8 cellular contexts compared by ENCODE assay signal in genomic region chr6:57090458-57091067, GRCh38. TPM values are rescaled to one million over a fixed set of nuclear protein-coding genes. Genes with fewer than 3 reads are reported as not detected.
A peak's percentile ranks its signal among the peaks of the same experiment; 100 is the strongest.
DNase-seq lines count a peak whose midpoint lies in the region; ATAC-seq and TF ChIP-seq lines count a peak whose summit lies in the region.
"Not testable (repeated sequence)": the region's sequence is repeated elsewhere in the genome, so short reads cannot be mapped to it uniquely, and the experiment has no call there.

No MANE protein-coding gene starts in this region.

- peaks cover 37% of the 10 kb centered on the region for H3K4me1 Mint-ChIP-seq in activated T-helper 2 cell treated with anti-CD3 and anti-CD28 coated beads, Interferon-gamma antibody, Interleukin-2, Interleukin-4, amounts not matched to agents 10 μg/mL and 5 μg/mL and 100 μg/mL, durations not matched to agents 14 hours and 24 hours and 36 hours (ENCODE audit: low read depth)
- peaks cover 26 to 37% of the 10 kb centered on the region in 2 donors for H3K4me1 Mint-ChIP-seq in natural killer cell treated with Interleukin-12 subunit alpha and Interleukin-12 subunit beta and Interleukin-15 and Interleukin-18, amount 100 ng/mL, for 72 hours (ENCODE audit: low read depth in 2 of 2)

- intact Hi-C loops in OCI-LY7 (cut with micrococcal nuclease; ENCODE audit: unreplicated experiment); vagina (cut with DNase I): not testable (repeated sequence)
- intact Hi-C loops in activated T-helper 2 cell treated with anti-CD3 and anti-CD28 coated beads, Interferon-gamma antibody, Interleukin-2, Interleukin-4, amounts not matched to agents 10 μg/mL and 5 μg/mL and 100 μg/mL, durations not matched to agents 14 hours and 24 hours and 36 hours (cut with micrococcal nuclease): loop anchor here (1.0 to 10.0 kb wide), 2 partner anchors 132 to 136 kb away; partner anchors contain the start of genes BEND6 and RAB23

- H3K9ac ChIP-seq in fibroblast of lung (ENCODE audit: insufficient read depth, low read length): not testable (repeated sequence)

- H3K4me2 ChIP-seq in OCI-LY7 (ENCODE audit: low read length); fibroblast of lung (ENCODE audit: extremely low read depth, insufficient read depth, low read length): not testable (repeated sequence)

- not testable (repeated sequence) for TF ChIP-seq POLR2A in vagina (IDR thresholded peaks at IDR 0.05)

- peaks cover 40% of the 10 kb centered on the region for H3K36me3 ChIP-seq in OCI-LY7 (ENCODE audit: insufficient read depth, low read length)
- H3K36me3 ChIP-seq in fibroblast of lung (ENCODE audit: control insufficient read depth, insufficient read depth, low read length); vagina: not testable (repeated sequence)

- H3K27ac Mint-ChIP-seq in activated T-helper 2 cell treated with anti-CD3 and anti-CD28 coated beads, Interferon-gamma antibody, Interleukin-2, Interleukin-4, amounts not matched to agents 10 μg/mL and 5 μg/mL and 100 μg/mL, durations not matched to agents 14 hours and 24 hours and 36 hours: not testable (repeated sequence)
- peak overlapping the region; percentile 67 to 72 for H3K27ac Mint-ChIP-seq in natural killer cell treated with Interleukin-12 subunit alpha and Interleukin-12 subunit beta and Interleukin-15 and Interleukin-18, amount 100 ng/mL, for 72 hours

- not testable (repeated sequence) for H2AFZ ChIP-seq in OCI-LY7 (ENCODE audit: low read length); fibroblast of lung (ENCODE audit: low read length)

- H3K27me3 Mint-ChIP-seq in activated T-helper 2 cell treated with anti-CD3 and anti-CD28 coated beads, Interferon-gamma antibody, Interleukin-2, Interleukin-4, amounts not matched to agents 10 μg/mL and 5 μg/mL and 100 μg/mL, durations not matched to agents 14 hours and 24 hours and 36 hours (ENCODE audit: low read depth); natural killer cell treated with Interleukin-12 subunit alpha and Interleukin-12 subunit beta and Interleukin-15 and Interleukin-18, amount 100 ng/mL, for 72 hours: not testable (repeated sequence)

- POLR2A ChIA-PET in OCI-LY7 (lab: Charles Lee): not testable (repeated sequence)

- peaks cover 33% of the 10 kb centered on the region for H3K4me1 ChIP-seq in OCI-LY7 (ENCODE audit: insufficient read depth, low read length, poor library complexity, severe bottlenecking)
- not testable (repeated sequence) for H3K4me1 ChIP-seq in fibroblast of lung (ENCODE audit: control insufficient read depth, extremely low read depth, insufficient read depth, low read length)
- peaks cover 34% of the 10 kb centered on the region for H3K4me1 ChIP-seq in vagina

- not testable (repeated sequence) for TF ChIP-seq CTCF in OCI-LY7 (conservative IDR thresholded peaks at IDR 0.05; ENCODE audit: low read length); fibroblast of lung (conservative IDR thresholded peaks at IDR 0.05 in 1 of 2, IDR thresholded peaks at IDR 0.05 in 1 of 2; ENCODE audit: low read depth in 1 of 2, low read length in 2 of 2); vagina (IDR thresholded peaks at IDR 0.05)

- not testable (repeated sequence) for H3K9me3 Mint-ChIP-seq in activated T-helper 2 cell treated with anti-CD3 and anti-CD28 coated beads, Interferon-gamma antibody, Interleukin-2, Interleukin-4, amounts not matched to agents 10 μg/mL and 5 μg/mL and 100 μg/mL, durations not matched to agents 14 hours and 24 hours and 36 hours; natural killer cell treated with Interleukin-12 subunit alpha and Interleukin-12 subunit beta and Interleukin-15 and Interleukin-18, amount 100 ng/mL, for 72 hours

- not testable (repeated sequence) for DNase-seq in OCI-LY7 (ENCODE audit: low spot score); activated T-helper 2 cell treated with anti-CD3 and anti-CD28 coated beads, Interferon-gamma antibody, Interleukin-2, Interleukin-4, amounts not matched to agents 10 μg/mL and 5 μg/mL and 100 μg/mL, durations not matched to agents 14 hours and 24 hours and 36 hours (ENCODE audit: low spot score); fibroblast of lung (ENCODE audit: low read depth in 2 of 2); natural killer cell treated with Interleukin-12 subunit alpha and Interleukin-12 subunit beta and Interleukin-15 and Interleukin-18, amount 100 ng/mL, for 72 hours (ENCODE audit: low spot score); vagina (ENCODE audit: extremely low spot score in 2 of 2)

- peaks cover 24% of the 10 kb centered on the region for H3K36me3 Mint-ChIP-seq in activated T-helper 2 cell treated with anti-CD3 and anti-CD28 coated beads, Interferon-gamma antibody, Interleukin-2, Interleukin-4, amounts not matched to agents 10 μg/mL and 5 μg/mL and 100 μg/mL, durations not matched to agents 14 hours and 24 hours and 36 hours (ENCODE audit: low read depth)
- H3K36me3 Mint-ChIP-seq in natural killer cell treated with Interleukin-12 subunit alpha and Interleukin-12 subunit beta and Interleukin-15 and Interleukin-18, amount 100 ng/mL, for 72 hours: peaks cover 13% of the 10 kb centered on the region

- H3K27ac ChIP-seq in OCI-LY7 (ENCODE audit: low read depth, low read length, poor library complexity, severe bottlenecking) (peak overlapping the region; percentile 62), fibroblast of lung (ENCODE audit: insufficient read depth, low read length) (peak overlapping the region; percentile 8), vagina (peak overlapping the region; percentile 62)

- H3K27me3 ChIP-seq in fibroblast of lung (ENCODE audit: control insufficient read depth, insufficient read depth, low read length); vagina: not testable (repeated sequence)

- H3K4me3 ChIP-seq in OCI-LY7 (ENCODE audit: low read depth, low read length, poor library complexity, severe bottlenecking): peak overlapping the region; percentile 71
- not testable (repeated sequence) for H3K4me3 ChIP-seq in fibroblast of lung (replicated peaks in 1 of 4; ENCODE audit: control extremely low read depth in 1 of 4, insufficient read depth in 1 of 4, low read depth in 3 of 4, low read length in 4 of 4)
- peak overlapping the region; percentile 55 for H3K4me3 ChIP-seq in vagina

- ATAC-seq in GM18858 (IDR thresholded peaks at IDR 0.05; ENCODE audit: unreplicated experiment) (peak; percentile 3), GM21619 (IDR thresholded peaks at IDR 0.05; ENCODE audit: unreplicated experiment) (peak; percentile 8), HG03064 (IDR thresholded peaks at IDR 0.05; ENCODE audit: low read depth, unreplicated experiment) (peak; percentile 6)
- peak; percentile 7 to 25 for ATAC-seq in natural killer cell treated with Interleukin-12 subunit alpha and Interleukin-12 subunit beta and Interleukin-15 and Interleukin-18, amount 100 ng/mL, for 72 hours

- H4K20me1 ChIP-seq in OCI-LY7 (ENCODE audit: insufficient read depth, low read length): peaks cover 31% of the 10 kb centered on the region
- H4K20me1 ChIP-seq in fibroblast of lung (ENCODE audit: control insufficient read depth, extremely low read depth, insufficient read depth, low read length): not testable (repeated sequence)

- H3K79me2 ChIP-seq in OCI-LY7 (ENCODE audit: insufficient read depth, low read depth, low read length): peaks cover 43% of the 10 kb centered on the region
- H3K79me2 ChIP-seq in fibroblast of lung (ENCODE audit: control insufficient read depth, insufficient read depth, low read length): peaks cover 41% of the 10 kb centered on the region

- H3K9me2 ChIP-seq in OCI-LY7 (ENCODE audit: insufficient read depth, low read length): not testable (repeated sequence)

- BruUV-seq in OCI-LY7 (replicated peaks; lab: Mats Ljungman, UMichigan): not testable (repeated sequence)

- CTCF ChIA-PET in OCI-LY7 (lab: Charles Lee; ENCODE audit: unreplicated experiment): not testable (repeated sequence)

- not testable (repeated sequence) for H3K9me3 ChIP-seq in OCI-LY7 (ENCODE audit: low read length); fibroblast of lung (ENCODE audit: control insufficient read depth, insufficient read depth, low read depth, low read length); vagina

- H3K4me3 Mint-ChIP-seq in activated T-helper 2 cell treated with anti-CD3 and anti-CD28 coated beads, Interferon-gamma antibody, Interleukin-2, Interleukin-4, amounts not matched to agents 10 μg/mL and 5 μg/mL and 100 μg/mL, durations not matched to agents 14 hours and 24 hours and 36 hours (ENCODE audit: low read depth): peak overlapping the region; percentile 73
- H3K4me3 Mint-ChIP-seq in natural killer cell treated with Interleukin-12 subunit alpha and Interleukin-12 subunit beta and Interleukin-15 and Interleukin-18, amount 100 ng/mL, for 72 hours: peak overlapping the region; percentile 86

RNA-seq across cellular contexts. Expression of gene ZNF451, which starts 0.6 kb away (rescaled TPM):
- 35.1 and 50.0 TPM in 2 replicates for total RNA-seq in OCI-LY7 (2014; rRNA removed; shearing (Covaris generic))
- total RNA-seq in OCI-LY7 (2022) (66.7 and 76.3 TPM in 2 replicates), fibroblast of lung (57.0 and 74.6 TPM in 2 replicates), vagina (43.5 TPM)
- total RNA-seq in activated T-helper 2 cell treated with anti-CD3 and anti-CD28 coated beads, Interferon-gamma antibody, Interleukin-2, Interleukin-4, amounts not matched to agents 10 μg/mL and 5 μg/mL and 100 μg/mL, durations not matched to agents 14 hours and 24 hours and 36 hours: 57.7 and 60.3 TPM in 2 replicates
- 23.7 and 30.0 TPM in 2 replicates for polyA plus RNA-seq in fibroblast of lung
- polyA plus RNA-seq in fibroblast of lung (2012): 11.3 and 13.5 TPM in 2 replicates
- polyA minus RNA-seq in fibroblast of lung (ENCODE audit: low replicate concordance): 16.5 and 25.3 TPM in 2 replicates
- 10 to 100 TPM; 53.8 to 81.2 TPM for total RNA-seq in natural killer cell treated with Interleukin-12 subunit alpha and Interleukin-12 subunit beta and Interleukin-15 and Interleukin-18, amount 100 ng/mL, for 72 hours

RNA-seq across cellular contexts. Expression of gene KIAA1586, which starts 44.1 kb away (rescaled TPM):
- 14.4 and 16.2 TPM in 2 replicates for total RNA-seq in OCI-LY7 (2014; rRNA removed; shearing (Covaris generic))
- 25.7 and 28.0 TPM in 2 replicates for total RNA-seq in OCI-LY7 (2022)
- total RNA-seq in activated T-helper 2 cell treated with anti-CD3 and anti-CD28 coated beads, Interferon-gamma antibody, Interleukin-2, Interleukin-4, amounts not matched to agents 10 μg/mL and 5 μg/mL and 100 μg/mL, durations not matched to agents 14 hours and 24 hours and 36 hours: 13.1 and 13.7 TPM in 2 replicates
- 17.3 and 18.2 TPM in 2 replicates for total RNA-seq in fibroblast of lung
- 7.8 and 8.2 TPM in 2 replicates for polyA plus RNA-seq in fibroblast of lung
- polyA plus RNA-seq in fibroblast of lung (2012): 8.5 and 9.0 TPM in 2 replicates
- 0.39 and 0.63 TPM in 2 replicates for polyA minus RNA-seq in fibroblast of lung (ENCODE audit: low replicate concordance)
- 10 to 100 TPM; 11.4 to 16.8 TPM for total RNA-seq in natural killer cell treated with Interleukin-12 subunit alpha and Interleukin-12 subunit beta and Interleukin-15 and Interleukin-18, amount 100 ng/mL, for 72 hours
- total RNA-seq in vagina: 6.6 TPM

Comparison
In these comparisons a context has a peak if more than half of its experiments do, and no peak if none do; other contexts are left out.
1. H3K27ac ChIP-seq: peak in every context shown above with its lines; median percentile 62 in OCI-LY7; 62 in vagina; 8 in fibroblast of lung.